Comparison of ENCODE assay signal across 1 cellular context in genomic region chr21:25584833-25585232, GRCh38.
TF ChIP-seq lines count a peak whose summit lies in the region.

No MANE protein-coding gene starts in this region.

TF ChIP-seq in GM12878, 131 proteins besides CTCF, POLR2A, EP300 and RAD21:
- peak; percentile 1 for TF ChIP-seq PBX3 (IDR thresholded peaks at IDR 0.05; ENCODE audit: insufficient replicate concordance, low read depth, low read length)
- TF ChIP-seq ZNF217 (IDR thresholded peaks at IDR 0.05): no peak
- no peak for TF ChIP-seq KLF5 (IDR thresholded peaks at IDR 0.05; ENCODE audit: partially characterized antibody)
- peak; percentile 86 for TF ChIP-seq POLR2AphosphoS5 (IDR thresholded peaks at IDR 0.05; ENCODE audit: low read length)
- peak; percentile 18 for TF ChIP-seq BCL3 (IDR thresholded peaks at IDR 0.05; ENCODE audit: borderline replicate concordance, insufficient read depth, low read depth, low read length, poor library complexity, severe bottlenecking)
- TF ChIP-seq RUNX3 (IDR thresholded peaks at IDR 0.05; ENCODE audit: low read length): peak; percentile 17; the same call in 1 of the 2 replicates
- TF ChIP-seq POLR2AphosphoS2 (IDR thresholded peaks at IDR 0.05; ENCODE audit: low read depth, low read length): 0 out of 2 replicates have a peak, but pooled peaks have one; percentile 25
- 0 out of 2 replicates have a peak, but pooled peaks have one; percentile 35 for TF ChIP-seq ATF2 (IDR thresholded peaks at IDR 0.05; ENCODE audit: low read length)
- no peak for TF ChIP-seq FOXM1 (IDR thresholded peaks at IDR 0.05; ENCODE audit: low read depth, low read length)
- no peak for TF ChIP-seq HDGF (IDR thresholded peaks at IDR 0.05)
